10 cellular contexts compared by ENCODE assay signal in genomic region chr12:52243264-52243773, GRCh38. TPM values are rescaled to one million over a fixed set of nuclear protein-coding genes. Genes with fewer than 3 reads are reported as not detected.
A peak's percentile ranks its signal among the peaks of the same experiment; 100 is the strongest.
DNase-seq lines count a peak whose midpoint lies in the region; ATAC-seq lines count a peak whose summit lies in the region.
"Had no signal": no experiment of that assay in that cellular context is flagged by ENCODE, and none has a peak within 500 bp of the region (broad histone marks: within the 10 kb centered on the region; RNA-seq: fewer than 3 reads in every experiment).

No MANE protein-coding gene starts in this region.

- H3K4me1 Mint-ChIP-seq in stimulated activated memory B cell treated with anti-CD40 and anti-IgM and Interleukin-4, amounts not matched to agents 10 μg/mL and 1 μg/mL and 100 μg/mL, for 72 hours: peaks cover 21% of the 10 kb centered on the region

- DNase-seq in NCI-H2107 (lab: John Stamatoyannopoulos, UW): peak; percentile 38
- DNase-seq in NCI-H2107 treated with DMSO at 0.1 percent for 48 hours (lab: John Stamatoyannopoulos, UW; ENCODE audit: unreplicated experiment): no peak
- DNase-seq in RPMI7951 (ENCODE audit: low read depth): peak; percentile 69
- no peak for DNase-seq in epithelial cell of prostate (ENCODE audit: low read depth, low spot score)
- no peak for DNase-seq in hepatic stellate cell (ENCODE audit: low spot score)
- DNase-seq in NCI-H1930 (lab: John Stamatoyannopoulos, UW): no peak
- DNase-seq in putamen (ENCODE audit: low spot score): no peak
- DNase-seq: midbrain had no signal

- H3K36me3 Mint-ChIP-seq in stimulated activated memory B cell treated with anti-CD40 and anti-IgM and Interleukin-4, amounts not matched to agents 10 μg/mL and 1 μg/mL and 100 μg/mL, for 72 hours: no peaks in the 10 kb centered on the region

- H3K27me3 Mint-ChIP-seq in stimulated activated memory B cell treated with anti-CD40 and anti-IgM and Interleukin-4, amounts not matched to agents 10 μg/mL and 1 μg/mL and 100 μg/mL, for 72 hours: peaks cover 44% of the 10 kb centered on the region

- peak overlapping the region; percentile 98 for H3K27ac ChIP-seq in epithelial cell of prostate

- no peak overlapping the region for H3K4me3 Mint-ChIP-seq in stimulated activated memory B cell treated with anti-CD40 and anti-IgM and Interleukin-4, amounts not matched to agents 10 μg/mL and 1 μg/mL and 100 μg/mL, for 72 hours

- peak overlapping the region; percentile 81 for H3K27ac Mint-ChIP-seq in stimulated activated memory B cell treated with anti-CD40 and anti-IgM and Interleukin-4, amounts not matched to agents 10 μg/mL and 1 μg/mL and 100 μg/mL, for 72 hours

- no peaks in the 10 kb centered on the region for H3K9me3 Mint-ChIP-seq in stimulated activated memory B cell treated with anti-CD40 and anti-IgM and Interleukin-4, amounts not matched to agents 10 μg/mL and 1 μg/mL and 100 μg/mL, for 72 hours

- no peak for ATAC-seq in stimulated activated memory B cell treated with anti-CD40 and anti-IgM and Interleukin-4, amounts not matched to agents 10 μg/mL and 1 μg/mL and 100 μg/mL, for 72 hours

RNA-seq across cellular contexts. Expression of gene KRT7, which starts 10.3 kb away (rescaled TPM):
- 0.68 and 2.3 TPM in 2 replicates for total RNA-seq in RPMI7951 (2014; rRNA removed; shearing (Covaris generic))

RNA-seq across cellular contexts. Expression of gene KRT86, which starts 31.1 kb away (rescaled TPM):
- 0.10 and 0.48 TPM in 2 replicates for total RNA-seq in RPMI7951 (2014; rRNA removed; shearing (Covaris generic))

RNA-seq across cellular contexts. Expression of gene KRT81, which starts 48.0 kb away (rescaled TPM):
- total RNA-seq in RPMI7951 (2014; rRNA removed; shearing (Covaris generic)): 0.72 and 0.88 TPM in 2 replicates

RNA-seq across cellular contexts. Expression of gene KRT80, which starts 51.5 kb away (rescaled TPM):
- total RNA-seq in RPMI7951 (2014; rRNA removed; shearing (Covaris generic)): 1.3 and 2.1 TPM in 2 replicates
- total RNA-seq: T-helper 2 cell treated with Interferon-gamma antibody and Interleukin-4, amounts not matched to agents 100 ng/mL and 5 ng/mL, for 36 hours had no signal

Comparison
In these comparisons a context has a peak if more than half of its experiments do, and no peak if none do; other contexts are left out.
1. DNase-seq: peak in NCI-H2107 (single experiment) and RPMI7951 (single experiment); none in NCI-H2107 treated with DMSO at 0.1 percent for 48 hours (single experiment), epithelial cell of prostate (single experiment), hepatic stellate cell (single experiment), NCI-H1930 (0 of 2) and putamen (single experiment).